8 cellular contexts compared by ENCODE assay signal in the genomic region with DNA sequence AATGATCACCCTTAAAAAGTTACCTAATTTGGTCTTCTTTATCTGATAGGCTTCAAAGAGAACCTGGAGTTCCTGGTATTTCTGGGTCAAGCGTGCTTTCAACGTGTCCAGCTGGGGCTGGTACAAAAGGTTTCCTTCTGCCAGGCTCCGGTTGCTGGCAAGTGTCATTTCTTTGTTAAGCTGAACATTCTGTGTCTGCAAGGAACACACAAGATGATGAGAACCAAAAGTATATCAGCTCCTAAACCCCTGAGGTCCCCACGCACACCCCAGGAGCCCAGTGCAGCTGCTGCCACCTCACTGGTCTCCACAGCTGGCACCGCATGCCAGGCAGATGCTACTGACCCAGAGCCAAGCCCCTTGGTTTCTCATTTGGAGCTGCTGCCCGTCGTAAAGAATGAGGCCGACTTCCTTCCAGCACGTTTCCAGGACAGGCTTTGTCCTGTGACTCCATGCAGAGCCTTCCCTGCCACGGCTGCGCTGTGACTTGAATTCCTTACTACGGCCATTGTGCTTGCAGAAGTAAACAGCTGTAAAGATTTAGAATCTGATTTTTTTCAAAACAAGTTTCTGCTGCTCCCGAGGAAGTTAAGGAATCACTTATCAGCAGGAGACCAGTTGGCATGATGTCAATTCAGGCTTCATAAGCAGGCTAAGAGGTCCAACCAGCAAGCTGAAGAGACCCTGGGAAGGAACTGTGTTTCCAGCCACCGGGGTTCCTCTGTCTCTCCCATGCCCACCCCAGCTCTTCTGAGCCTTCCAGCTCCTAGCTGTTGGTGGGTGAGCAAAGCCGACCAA. TPM values are rescaled to one million over a fixed set of nuclear protein-coding genes. Genes with fewer than 3 reads are reported as not detected.
DNase-seq lines count a peak whose midpoint lies in the region; ATAC-seq and TF ChIP-seq lines count a peak whose summit lies in the region.

No MANE protein-coding gene starts in this region.

- ATAC-seq in activated CD4-positive, alpha-beta T cell treated with anti-CD3 and anti-CD28 coated beads for 36 hours = no peak
- ATAC-seq in left lung (peak; percentile 19), thoracic aorta (ENCODE audit: insufficient number of reproducible peaks, low FRiP score, low read depth) (no peak), HG02678 (IDR thresholded peaks at IDR 0.05; ENCODE audit: unreplicated experiment) (no peak), WTC11 (no peak)

- no peak for DNase-seq in activated CD4-positive, alpha-beta T cell treated with anti-CD3 and anti-CD28 coated beads for 36 hours
- no peak for DNase-seq in activated CD4-positive, alpha-beta T cell treated with anti-CD3 and anti-CD28 coated beads for 4 hours
- DNase-seq in ascending aorta (ENCODE audit: low spot score in 2 of 2) = peak in 1 of 2 donors; percentile 71
- DNase-seq in left lung = peak in 1 of 2 donors; percentile 46
- no peak for DNase-seq in thoracic aorta (ENCODE audit: low spot score)
- DNase-seq in NCI-H526 treated with DMSO at 0.1 percent for 48 hours (lab: John Stamatoyannopoulos, UW) = no peak
- no peak for DNase-seq in WTC11 (ENCODE audit: low spot score)

- intact Hi-C loops in activated CD4-positive, alpha-beta T cell treated with anti-CD3 and anti-CD28 coated beads for 36 hours (cut with DNase I, micrococcal nuclease) = loop anchor here (1.0 kb wide), 2 partner anchors 16 to 27 kb away; no protein-coding TSS in a partner anchor
- intact Hi-C loops in ascending aorta (cut with DNase I) (no loop called here), left lung (cut with DNase I) (no loop called here)

- peaks cover 4 to 23% of the 10 kb centered on the region in 2 donors for H3K4me1 ChIP-seq in ascending aorta
- peaks cover 38 to 74% of the 10 kb centered on the region in 2 donors for H3K4me1 ChIP-seq in left lung
- peaks cover 25 to 32% of the 10 kb centered on the region in 2 donors for H3K4me1 ChIP-seq in thoracic aorta (ENCODE audit: control insufficient read depth in 1 of 2, low read depth in 2 of 2)

- no peak overlapping the region for H3K27ac Mint-ChIP-seq in activated CD4-positive, alpha-beta T cell treated with anti-CD3 and anti-CD28 coated beads for 36 hours
- H3K27ac Mint-ChIP-seq in WTC11 = no peak overlapping the region

- peaks cover 37 to 47% of the 10 kb centered on the region in 2 donors for H3K36me3 ChIP-seq in ascending aorta
- H3K36me3 ChIP-seq in left lung = peaks cover 0 to 47% of the 10 kb centered on the region in 2 donors
- H3K36me3 ChIP-seq in thoracic aorta = peaks cover 16% of the 10 kb centered on the region

- H3K27me3 Mint-ChIP-seq in activated CD4-positive, alpha-beta T cell treated with anti-CD3 and anti-CD28 coated beads for 36 hours = peaks cover 23% of the 10 kb centered on the region
- peaks cover 98% of the 10 kb centered on the region for H3K27me3 Mint-ChIP-seq in WTC11 (ENCODE audit: low read depth)

- H3K4me3 Mint-ChIP-seq in activated CD4-positive, alpha-beta T cell treated with anti-CD3 and anti-CD28 coated beads for 36 hours = peak overlapping the region; percentile 49
- H3K4me3 Mint-ChIP-seq in WTC11 = no peak overlapping the region

- CTCF ChIA-PET in activated CD4-positive, alpha-beta T cell treated with anti-CD3 and anti-CD28 coated beads for 36 hours (lab: Charles Lee) = interaction anchor here (0.5 to 2.2 kb wide), 11 partner anchors 9 to 82 kb away, joined by 3 to 10 read pairs (median 4); no protein-coding TSS in a partner anchor
- CTCF ChIA-PET in WTC11 (lab: Charles Lee) = interaction anchor here (0.6 to 2.7 kb wide), 8 partner anchors 9 to 95 kb away, joined by 3 to 20 read pairs (median 4); a partner anchor contains a TSS

- H3K9me3 Mint-ChIP-seq in activated CD4-positive, alpha-beta T cell treated with anti-CD3 and anti-CD28 coated beads for 36 hours (ENCODE audit: low read depth) = no peaks in the 10 kb centered on the region
- no peaks in the 10 kb centered on the region for H3K9me3 Mint-ChIP-seq in WTC11

- H3K36me3 Mint-ChIP-seq in activated CD4-positive, alpha-beta T cell treated with anti-CD3 and anti-CD28 coated beads for 36 hours (ENCODE audit: low read depth) = peaks cover 30% of the 10 kb centered on the region
- H3K36me3 Mint-ChIP-seq in WTC11 = peaks cover 24% of the 10 kb centered on the region

- H3K4me1 Mint-ChIP-seq in activated CD4-positive, alpha-beta T cell treated with anti-CD3 and anti-CD28 coated beads for 36 hours = peaks cover 50% of the 10 kb centered on the region
- peaks cover 36% of the 10 kb centered on the region for H3K4me1 Mint-ChIP-seq in WTC11

- H3K9me3 ChIP-seq in ascending aorta (no peaks in the 10 kb centered on the region), left lung (no peaks in the 10 kb centered on the region), thoracic aorta (no peaks in the 10 kb centered on the region)

- TF ChIP-seq CTCF in ascending aorta (IDR thresholded peaks at IDR 0.05) (no peak), left lung (IDR thresholded peaks at IDR 0.05) (no peak), thoracic aorta (IDR thresholded peaks at IDR 0.05) (no peak), WTC11 (IDR thresholded peaks at IDR 0.05) (no peak)

- peak overlapping the region; percentile 43 to 47 for H3K4me3 ChIP-seq in ascending aorta
- H3K4me3 ChIP-seq in left lung = peak overlapping the region; percentile 14 to 26
- H3K4me3 ChIP-seq in thoracic aorta = peak overlapping the region; percentile 57

- H3K27me3 ChIP-seq in ascending aorta (no peaks in the 10 kb centered on the region), left lung (no peaks in the 10 kb centered on the region), thoracic aorta (replicated peaks; ENCODE audit: insufficient read depth) (no peaks in the 10 kb centered on the region)

- POLR2A ChIA-PET in activated CD4-positive, alpha-beta T cell treated with anti-CD3 and anti-CD28 coated beads for 36 hours (lab: Charles Lee) = interaction anchor here (0.5 to 1.8 kb wide), 3 partner anchors 17 to 362 kb away, joined by 3 to 7 read pairs (median 4); a partner anchor contains a TSS
- POLR2A ChIA-PET in WTC11 (lab: Charles Lee) = no interaction called here

- H3K27ac ChIP-seq in ascending aorta (peak overlapping the region; percentile 73 to 79), left lung (peak overlapping the region; percentile 87 to 91), thoracic aorta (peak overlapping the region; percentile 65 to 71)

TF ChIP-seq in WTC11, 78 proteins besides CTCF, POLR2A, EP300 and RAD21:
- TF ChIP-seq IRF2 (CRISPR knock-in tag; IDR thresholded peaks at IDR 0.05; ENCODE audit: borderline replicate concordance, low read depth) (no peak), SP1 (CRISPR knock-in tag; conservative IDR thresholded peaks at IDR 0.05) (no peak), RELA (CRISPR knock-in tag; IDR thresholded peaks at IDR 0.05; ENCODE audit: borderline replicate concordance) (no peak), TEAD1 (CRISPR knock-in tag; IDR thresholded peaks at IDR 0.05) (no peak), ZNF423 (CRISPR knock-in tag; IDR thresholded peaks at IDR 0.05) (no peak)
- TF ChIP-seq, protein P1, sequence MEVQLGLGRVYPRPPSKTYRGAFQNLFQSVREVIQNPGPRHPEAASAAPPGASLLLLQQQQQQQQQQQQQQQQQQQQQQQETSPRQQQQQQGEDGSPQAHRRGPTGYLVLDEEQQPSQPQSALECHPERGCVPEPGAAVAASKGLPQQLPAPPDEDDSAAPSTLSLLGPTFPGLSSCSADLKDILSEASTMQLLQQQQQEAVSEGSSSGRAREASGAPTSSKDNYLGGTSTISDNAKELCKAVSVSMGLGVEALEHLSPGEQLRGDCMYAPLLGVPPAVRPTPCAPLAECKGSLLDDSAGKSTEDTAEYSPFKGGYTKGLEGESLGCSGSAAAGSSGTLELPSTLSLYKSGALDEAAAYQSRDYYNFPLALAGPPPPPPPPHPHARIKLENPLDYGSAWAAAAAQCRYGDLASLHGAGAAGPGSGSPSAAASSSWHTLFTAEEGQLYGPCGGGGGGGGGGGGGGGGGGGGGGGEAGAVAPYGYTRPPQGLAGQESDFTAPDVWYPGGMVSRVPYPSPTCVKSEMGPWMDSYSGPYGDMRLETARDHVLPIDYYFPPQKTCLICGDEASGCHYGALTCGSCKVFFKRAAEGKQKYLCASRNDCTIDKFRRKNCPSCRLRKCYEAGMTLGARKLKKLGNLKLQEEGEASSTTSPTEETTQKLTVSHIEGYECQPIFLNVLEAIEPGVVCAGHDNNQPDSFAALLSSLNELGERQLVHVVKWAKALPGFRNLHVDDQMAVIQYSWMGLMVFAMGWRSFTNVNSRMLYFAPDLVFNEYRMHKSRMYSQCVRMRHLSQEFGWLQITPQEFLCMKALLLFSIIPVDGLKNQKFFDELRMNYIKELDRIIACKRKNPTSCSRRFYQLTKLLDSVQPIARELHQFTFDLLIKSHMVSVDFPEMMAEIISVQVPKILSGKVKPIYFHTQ (CRISPR knock-in tag; IDR thresholded peaks at IDR 0.05) = no peak
- TF ChIP-seq, protein P2, sequence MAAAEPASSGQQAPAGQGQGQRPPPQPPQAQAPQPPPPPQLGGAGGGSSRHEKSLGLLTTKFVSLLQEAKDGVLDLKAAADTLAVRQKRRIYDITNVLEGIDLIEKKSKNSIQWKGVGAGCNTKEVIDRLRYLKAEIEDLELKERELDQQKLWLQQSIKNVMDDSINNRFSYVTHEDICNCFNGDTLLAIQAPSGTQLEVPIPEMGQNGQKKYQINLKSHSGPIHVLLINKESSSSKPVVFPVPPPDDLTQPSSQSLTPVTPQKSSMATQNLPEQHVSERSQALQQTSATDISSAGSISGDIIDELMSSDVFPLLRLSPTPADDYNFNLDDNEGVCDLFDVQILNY (CRISPR knock-in tag; IDR thresholded peaks at IDR 0.05) = no peak

RNA-seq across cellular contexts. Expression of a gene that starts 24.9 kb away (rescaled TPM):
- total RNA-seq in activated CD4-positive, alpha-beta T cell treated with anti-CD3 and anti-CD28 coated beads for 36 hours = 10 to 100 TPM in 1 of 2 experiments, 1 to 10 TPM in 1; 9.4 to 11.4 TPM
- total RNA-seq in ascending aorta = 31.8 TPM
- total RNA-seq in left lung = 10 to 100 TPM; 33.9 to 35.8 TPM
- 10 to 100 TPM; 30.9 to 50.1 TPM for total RNA-seq in thoracic aorta
- total RNA-seq in WTC11 (2021) = 10.4 to 18.1 TPM (median 11.4 TPM) in 3 replicates

RNA-seq across cellular contexts. Expression of a gene that starts 35.8 kb away (rescaled TPM):
- 10 to 100 TPM; 17.1 to 20.9 TPM for total RNA-seq in activated CD4-positive, alpha-beta T cell treated with anti-CD3 and anti-CD28 coated beads for 36 hours
- 98.7 TPM for total RNA-seq in ascending aorta
- total RNA-seq in left lung = 10 to 100 TPM; 32.0 to 33.1 TPM
- total RNA-seq in thoracic aorta = 100 to 1,000 TPM; 109 to 131 TPM
- total RNA-seq in WTC11 (2021) = 22.8 to 45.2 TPM (median 26.8 TPM) in 3 replicates

Comparison
In these comparisons a context has a peak if more than half of its experiments do, and no peak if none do; other contexts are left out.
1. intact Hi-C loops: an anchor here in activated CD4-positive, alpha-beta T cell treated with anti-CD3 and anti-CD28 coated beads for 36 hours (1.0 kb wide); none called in ascending aorta and left lung.